17 cellular contexts compared by ENCODE assay signal in genomic region chr2:181516992-181517391, GRCh38. TPM values are rescaled to one million over a fixed set of nuclear protein-coding genes. Genes with fewer than 3 reads are reported as not detected.
A peak's percentile ranks its signal among the peaks of the same experiment; 100 is the strongest.
DNase-seq lines count a peak whose midpoint lies in the region; ATAC-seq and TF ChIP-seq lines count a peak whose summit lies in the region.
"Had no signal": no experiment of that assay in that cellular context is flagged by ENCODE, and none has a peak within 500 bp of the region (broad histone marks: within the 10 kb centered on the region; RNA-seq: fewer than 3 reads in every experiment).

No MANE protein-coding gene starts in this region.

- peaks cover 31% of the 10 kb centered on the region for H3K36me3 Mint-ChIP-seq in activated naive CD4-positive, alpha-beta T cell treated with anti-CD3 and anti-CD28 coated beads for 36 hours (ENCODE audit: low read depth)
- peaks cover 8 to 92% (median 34%) of the 10 kb centered on the region in 3 donors for H3K36me3 Mint-ChIP-seq in CD8-positive, alpha-beta memory T cell
- peaks cover 84% of the 10 kb centered on the region for H3K36me3 Mint-ChIP-seq in activated T-helper 2 cell treated with anti-CD3 and anti-CD28 coated beads, Interferon-gamma antibody, Interleukin-2, Interleukin-4, amounts not matched to agents 10 μg/mL and 5 μg/mL and 100 μg/mL, durations not matched to agents 14 hours and 24 hours and 36 hours (ENCODE audit: low read depth)
- H3K36me3 Mint-ChIP-seq in natural killer cell, result peaks cover 27% of the 10 kb centered on the region

- POLR2A ChIA-PET in CD8-positive, alpha-beta memory T cell (lab: Charles Lee), result no interaction called here

- H3K27ac ChIP-seq in CD8-positive, alpha-beta memory T cell (ENCODE audit: low read depth, low read length), result no peak overlapping the region
- no peak overlapping the region for H3K27ac ChIP-seq in tibial artery
- H3K27ac ChIP-seq: KMS-11, Peyer's patch had no signal

- H3K27ac Mint-ChIP-seq in activated naive CD4-positive, alpha-beta T cell treated with anti-CD3 and anti-CD28 coated beads for 36 hours, result peak overlapping the region; percentile 15
- peak overlapping the region in 7 of 8 donors; percentile 39 to 82 (median 74) for H3K27ac Mint-ChIP-seq in CD8-positive, alpha-beta memory T cell
- peak overlapping the region; percentile 45 for H3K27ac Mint-ChIP-seq in activated T-helper 2 cell treated with anti-CD3 and anti-CD28 coated beads, Interferon-gamma antibody, Interleukin-2, Interleukin-4, amounts not matched to agents 10 μg/mL and 5 μg/mL and 100 μg/mL, durations not matched to agents 14 hours and 24 hours and 36 hours
- peak overlapping the region; percentile 72 to 74 for H3K27ac Mint-ChIP-seq in natural killer cell
- H3K27ac Mint-ChIP-seq: H9 had no signal

- H3K27me3 ChIP-seq in CD8-positive, alpha-beta memory T cell (ENCODE audit: insufficient read depth, low read length, poor library complexity, severe bottlenecking), result no peaks in the 10 kb centered on the region
- no peaks in the 10 kb centered on the region for H3K27me3 ChIP-seq in tibial artery
- H3K27me3 ChIP-seq: Peyer's patch had no signal

- no peak overlapping the region for H3K4me3 Mint-ChIP-seq in activated naive CD4-positive, alpha-beta T cell treated with anti-CD3 and anti-CD28 coated beads for 36 hours
- peak overlapping the region in 1 of 7 donors; percentile 20 for H3K4me3 Mint-ChIP-seq in CD8-positive, alpha-beta memory T cell
- no peak overlapping the region for H3K4me3 Mint-ChIP-seq in activated T-helper 2 cell treated with anti-CD3 and anti-CD28 coated beads, Interferon-gamma antibody, Interleukin-2, Interleukin-4, amounts not matched to agents 10 μg/mL and 5 μg/mL and 100 μg/mL, durations not matched to agents 14 hours and 24 hours and 36 hours (ENCODE audit: low read depth)
- H3K4me3 Mint-ChIP-seq in natural killer cell, result no peak overlapping the region
- H3K4me3 Mint-ChIP-seq: H9 had no signal

- intact Hi-C loops in activated naive CD4-positive, alpha-beta T cell treated with anti-CD3 and anti-CD28 coated beads for 36 hours (cut with micrococcal nuclease), result no loop called here
- intact Hi-C loops in activated T-helper 2 cell treated with anti-CD3 and anti-CD28 coated beads, Interferon-gamma antibody, Interleukin-2, Interleukin-4, amounts not matched to agents 10 μg/mL and 5 μg/mL and 100 μg/mL, durations not matched to agents 14 hours and 24 hours and 36 hours (cut with micrococcal nuclease), result loop anchor here (5.0 kb wide), 1 partner anchor 40 kb away; no protein-coding TSS in a partner anchor
- intact Hi-C loops in natural killer cell (cut with micrococcal nuclease), result no loop called here
- intact Hi-C loops in tibial artery (cut with DNase I; ENCODE audit: low total_unique reads), result no loop called here

- peaks cover 41% of the 10 kb centered on the region for H3K4me1 ChIP-seq in CD8-positive, alpha-beta memory T cell (ENCODE audit: insufficient read depth, low read length)
- no peaks in the 10 kb centered on the region for H3K4me1 ChIP-seq in tibial artery
- H3K4me1 ChIP-seq: Peyer's patch had no signal

- DNase-seq in activated naive CD4-positive, alpha-beta T cell treated with anti-CD3 and anti-CD28 coated beads for 36 hours, result no peak
- DNase-seq in activated naive CD4-positive, alpha-beta T cell (lab: John Stamatoyannopoulos, UW), result no peak
- no peak for DNase-seq in CD8-positive, alpha-beta memory T cell
- DNase-seq in activated T-helper 2 cell treated with anti-CD3 and anti-CD28 coated beads, Interferon-gamma antibody, Interleukin-2, Interleukin-4, amounts not matched to agents 10 μg/mL and 5 μg/mL and 100 μg/mL, durations not matched to agents 14 hours and 24 hours and 36 hours (ENCODE audit: low spot score), result no peak
- DNase-seq in natural killer cell (no peak), tibial artery (no peak), globus pallidus (ENCODE audit: low spot score) (no peak)
- DNase-seq: AML-193, H9, MM.1S, NCI-H187 treated with DMSO at 0.1 percent for 48 hours, NCI-H82, Peyer's patch, SHP77 had no signal

- CTCF ChIA-PET in activated naive CD4-positive, alpha-beta T cell treated with anti-CD3 and anti-CD28 coated beads for 36 hours (lab: Charles Lee), result interaction anchor here (1.1 kb wide), 1 partner anchor 198 kb away, joined by 5 read pairs; no protein-coding TSS in a partner anchor
- CTCF ChIA-PET in CD8-positive, alpha-beta memory T cell (lab: Charles Lee), result no interaction called here

- no peaks in the 10 kb centered on the region for H3K9me3 Mint-ChIP-seq in activated naive CD4-positive, alpha-beta T cell treated with anti-CD3 and anti-CD28 coated beads for 36 hours
- H3K9me3 Mint-ChIP-seq in CD8-positive, alpha-beta memory T cell, result no peaks in the 10 kb centered on the region
- H3K9me3 Mint-ChIP-seq in activated T-helper 2 cell treated with anti-CD3 and anti-CD28 coated beads, Interferon-gamma antibody, Interleukin-2, Interleukin-4, amounts not matched to agents 10 μg/mL and 5 μg/mL and 100 μg/mL, durations not matched to agents 14 hours and 24 hours and 36 hours, result no peaks in the 10 kb centered on the region
- H3K9me3 Mint-ChIP-seq in natural killer cell, result no peaks in the 10 kb centered on the region
- H3K9me3 Mint-ChIP-seq: H9 had no signal

- peaks cover 37% of the 10 kb centered on the region for H3K4me1 Mint-ChIP-seq in activated naive CD4-positive, alpha-beta T cell treated with anti-CD3 and anti-CD28 coated beads for 36 hours (ENCODE audit: low read depth)
- peaks cover 60 to 74% (median 64%) of the 10 kb centered on the region in 3 donors for H3K4me1 Mint-ChIP-seq in CD8-positive, alpha-beta memory T cell
- H3K4me1 Mint-ChIP-seq in activated T-helper 2 cell treated with anti-CD3 and anti-CD28 coated beads, Interferon-gamma antibody, Interleukin-2, Interleukin-4, amounts not matched to agents 10 μg/mL and 5 μg/mL and 100 μg/mL, durations not matched to agents 14 hours and 24 hours and 36 hours (ENCODE audit: low read depth), result peaks cover 29% of the 10 kb centered on the region
- peaks cover 28 to 34% of the 10 kb centered on the region in 2 donors for H3K4me1 Mint-ChIP-seq in natural killer cell

- H3K27me3 Mint-ChIP-seq in activated naive CD4-positive, alpha-beta T cell treated with anti-CD3 and anti-CD28 coated beads for 36 hours (ENCODE audit: low read depth), result no peaks in the 10 kb centered on the region
- H3K27me3 Mint-ChIP-seq in CD8-positive, alpha-beta memory T cell, result no peaks in the 10 kb centered on the region
- no peaks in the 10 kb centered on the region for H3K27me3 Mint-ChIP-seq in activated T-helper 2 cell treated with anti-CD3 and anti-CD28 coated beads, Interferon-gamma antibody, Interleukin-2, Interleukin-4, amounts not matched to agents 10 μg/mL and 5 μg/mL and 100 μg/mL, durations not matched to agents 14 hours and 24 hours and 36 hours (ENCODE audit: low read depth)
- H3K27me3 Mint-ChIP-seq in natural killer cell (ENCODE audit: low read depth in 2 of 2), result no peaks in the 10 kb centered on the region

- no peak for ATAC-seq in natural killer cell
- ATAC-seq in GM18502 (IDR thresholded peaks at IDR 0.05; ENCODE audit: poor library complexity, unreplicated experiment), result no peak
- ATAC-seq: HepG2 had no signal

- H3K4me3 ChIP-seq in CD8-positive, alpha-beta memory T cell (ENCODE audit: low read length), result no peak overlapping the region
- H3K4me3 ChIP-seq in tibial artery, result no peak overlapping the region
- H3K4me3 ChIP-seq: Peyer's patch had no signal

- TF ChIP-seq CTCF in natural killer cell (IDR thresholded peaks at IDR 0.05) (no peak), tibial artery (IDR thresholded peaks at IDR 0.05) (no peak)

- no peaks in the 10 kb centered on the region for H3K9me3 ChIP-seq in CD8-positive, alpha-beta memory T cell (ENCODE audit: low read length)
- H3K9me3 ChIP-seq in tibial artery, result no peaks in the 10 kb centered on the region
- H3K9me3 ChIP-seq: Peyer's patch had no signal

- peaks cover 36% of the 10 kb centered on the region for H3K36me3 ChIP-seq in CD8-positive, alpha-beta memory T cell (ENCODE audit: insufficient read depth, low read length)
- no peaks in the 10 kb centered on the region for H3K36me3 ChIP-seq in tibial artery
- H3K36me3 ChIP-seq: Peyer's patch had no signal

RNA-seq across cellular contexts. Expression of gene ITGA4, which starts 59.8 kb away (rescaled TPM):
- 10 to 100 TPM; 26.6 to 27.8 TPM for total RNA-seq in activated naive CD4-positive, alpha-beta T cell treated with anti-CD3 and anti-CD28 coated beads for 36 hours
- total RNA-seq in CD8-positive, alpha-beta memory T cell, result 100 to 1,000 TPM; 142 TPM
- polyA plus RNA-seq in CD8-positive, alpha-beta memory T cell, result 212 TPM
- total RNA-seq in activated T-helper 2 cell treated with anti-CD3 and anti-CD28 coated beads, Interferon-gamma antibody, Interleukin-2, Interleukin-4, amounts not matched to agents 10 μg/mL and 5 μg/mL and 100 μg/mL, durations not matched to agents 14 hours and 24 hours and 36 hours, result 96.5 and 106 TPM in 2 replicates
- total RNA-seq in natural killer cell, result 100 to 1,000 TPM; 178 to 235 (median 189) TPM
- total RNA-seq: HepG2 had no signal
- polyA plus RNA-seq: HepG2 had no signal

Comparison
In these comparisons a context has a peak if more than half of its experiments do, and no peak if none do; other contexts are left out.
1. H3K27ac Mint-ChIP-seq: peak in every context shown above with its lines; median percentile 74 in CD8-positive, alpha-beta memory T cell; 73 in natural killer cell; 45 in activated T-helper 2 cell treated with anti-CD3 and anti-CD28 coated beads, Interferon-gamma antibody, Interleukin-2, Interleukin-4, amounts not matched to agents 10 μg/mL and 5 μg/mL and 100 μg/mL, durations not matched to agents 14 hours and 24 hours and 36 hours; 15 in activated naive CD4-positive, alpha-beta T cell treated with anti-CD3 and anti-CD28 coated beads for 36 hours.